Comparison of ENCODE assay signal across 7 cellular contexts in the genomic region with DNA sequence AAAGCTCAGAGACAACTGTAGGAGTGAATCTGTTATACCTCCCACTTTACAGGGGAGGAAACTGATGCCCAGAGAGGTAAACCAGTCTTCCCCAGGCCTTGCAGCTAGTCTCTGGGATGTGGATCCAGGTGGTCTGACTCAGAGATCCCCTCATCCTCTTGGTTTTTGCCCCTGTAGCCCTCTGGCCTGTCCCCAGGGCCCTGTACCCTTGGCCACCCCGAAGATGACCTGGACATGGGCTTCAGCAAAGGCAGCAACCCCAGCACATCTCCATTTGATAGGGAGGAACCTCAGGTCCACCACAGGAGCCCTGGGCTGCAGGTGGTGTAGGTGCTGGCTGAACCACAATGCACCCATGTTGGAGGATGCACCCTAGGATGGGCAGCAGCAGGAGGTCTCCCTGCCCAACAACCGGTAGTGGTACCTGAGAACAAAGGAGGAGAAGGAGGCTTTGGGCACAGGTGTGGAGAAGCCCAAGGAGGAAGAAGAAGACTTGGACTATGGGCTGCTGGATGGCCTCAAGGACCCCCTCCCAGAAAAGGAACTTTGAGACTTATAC. TPM values are rescaled to one million over a fixed set of nuclear protein-coding genes. Genes with fewer than 3 reads are reported as not detected.
"Had no signal": no experiment of that assay in that cellular context is flagged by ENCODE, and none has a peak within 500 bp of the region (broad histone marks: within the 10 kb centered on the region; RNA-seq: fewer than 3 reads in every experiment).

No MANE protein-coding gene starts in this region.

RNA-seq across cellular contexts. Expression of gene KCNJ18, which starts 26.3 kb away (rescaled TPM):
- total RNA-seq: K562, LHCN-M2, MCF 10A, OCI-LY7, SK-MEL-5 had no signal
- polyA plus RNA-seq: IgD-negative memory B cell, K562, SK-N-SH had no signal
